Comparison of ENCODE assay signal across 13 cellular contexts in genomic region chr17:66712453-66712852, GRCh38.
A peak's percentile ranks its signal among the peaks of the same experiment; 100 is the strongest.
DNase-seq lines count a peak whose midpoint lies in the region; ATAC-seq, FAIRE-seq and TF ChIP-seq lines count a peak whose summit lies in the region.
"Had no signal": no experiment of that assay in that cellular context is flagged by ENCODE, and none has a peak within 500 bp of the region (broad histone marks: within the 10 kb centered on the region; RNA-seq: fewer than 3 reads in every experiment).

No MANE protein-coding gene starts in this region.

- CTCF ChIA-PET in A549 (lab: Yijun Ruan, JAX), result interaction anchor here (1.0 to 3.4 kb wide), 4 partner anchors 20 to 263 kb away, joined by 3 to 28 read pairs (median 4); no protein-coding TSS in a partner anchor
- CTCF ChIA-PET in naive thymus-derived CD4-positive, alpha-beta T cell (lab: Charles Lee), result no interaction called here

- H3K27me3 ChIP-seq in naive thymus-derived CD4-positive, alpha-beta T cell (ENCODE audit: control insufficient read depth in 2 of 2, insufficient read depth in 2 of 2, low read length in 2 of 2), result no peaks in the 10 kb centered on the region
- H3K27me3 ChIP-seq: esophagus muscularis mucosa had no signal

- ATAC-seq in A549, result no peak
- ATAC-seq in activated naive CD8-positive, alpha-beta T cell treated with anti-CD3 and anti-CD28 coated beads, Interleukin-2, amount 50 U/mL, for 24 hours, result no peak
- no peak for ATAC-seq in naive thymus-derived CD4-positive, alpha-beta T cell

- DNase-seq in A549 (ENCODE audit: low read depth in 1 of 2, low spot score in 1 of 2) (peak in 1 of 2 experiments; percentile 58), GM19239 (ENCODE audit: insufficient read length, low spot score) (no peak), DMS153 (lab: John Stamatoyannopoulos, UW) (no peak), activated gamma-delta T cell treated with Interleukin-2 at 50 U/mL for 16 hours (no peak), ureter (ENCODE audit: low spot score) (no peak)
- no peak for DNase-seq in activated naive CD8-positive, alpha-beta T cell treated with anti-CD3 and anti-CD28 coated beads, Interleukin-2, amount 50 U/mL, for 24 hours
- DNase-seq in naive thymus-derived CD4-positive, alpha-beta T cell, result no peak
- DNase-seq in stimulated activated CD8-positive, alpha-beta memory T cell treated with anti-CD3 and anti-CD28 coated beads, Interleukin-4, amount 100 ng/mL, for 48 hours, result no peak
- DNase-seq: activated CD4-positive, alpha-beta T cell treated with anti-CD3 and anti-CD28 coated beads, Interleukin-2, amount 10 ng/mL, durations not matched to agents 7 days and 5 days; cerebellar nuclear complex; stimulated activated CD4-positive, alpha-beta T cell treated with anti-CD3 and anti-CD28 coated beads, Interleukin-2, amount 100 ng/mL, for 24 hours; SW 1271 had no signal

- no peak for FAIRE-seq in A549 (lab: Jason Lieb, UNC)
- FAIRE-seq in GM19239 (lab: Jason Lieb, UNC), result peak; percentile 21

- no peak overlapping the region for H3K4me3 Mint-ChIP-seq in activated naive CD8-positive, alpha-beta T cell treated with anti-CD3 and anti-CD28 coated beads, Interleukin-2, amount 50 U/mL, for 24 hours
- H3K4me3 Mint-ChIP-seq in naive thymus-derived CD4-positive, alpha-beta T cell, result no peak overlapping the region
- H3K4me3 Mint-ChIP-seq: activated CD4-positive, alpha-beta T cell treated with anti-CD3 and anti-CD28 coated beads, Interleukin-2, amount 10 ng/mL, durations not matched to agents 7 days and 5 days had no signal

- H3K9me3 ChIP-seq in A549, result no peaks in the 10 kb centered on the region
- H3K9me3 ChIP-seq in naive thymus-derived CD4-positive, alpha-beta T cell (ENCODE audit: control insufficient read depth in 2 of 3, low read length in 3 of 3), result no peaks in the 10 kb centered on the region
- H3K9me3 ChIP-seq: esophagus muscularis mucosa had no signal

- H3K36me3 Mint-ChIP-seq in activated naive CD8-positive, alpha-beta T cell treated with anti-CD3 and anti-CD28 coated beads, Interleukin-2, amount 50 U/mL, for 24 hours (ENCODE audit: low read depth), result peaks cover 28% of the 10 kb centered on the region
- peaks cover 0 to 30% (median 15%) of the 10 kb centered on the region in 5 donors for H3K36me3 Mint-ChIP-seq in naive thymus-derived CD4-positive, alpha-beta T cell

- TF ChIP-seq EP300 in A549 (IDR thresholded peaks at IDR 0.05), result no peak

- H3K27me3 Mint-ChIP-seq in activated naive CD8-positive, alpha-beta T cell treated with anti-CD3 and anti-CD28 coated beads, Interleukin-2, amount 50 U/mL, for 24 hours, result no peaks in the 10 kb centered on the region
- H3K27me3 Mint-ChIP-seq in naive thymus-derived CD4-positive, alpha-beta T cell, result no peaks in the 10 kb centered on the region
- H3K27me3 Mint-ChIP-seq: activated CD4-positive, alpha-beta T cell treated with anti-CD3 and anti-CD28 coated beads, Interleukin-2, amount 10 ng/mL, durations not matched to agents 7 days and 5 days had no signal

- peaks cover 42% of the 10 kb centered on the region for H3K4me1 Mint-ChIP-seq in activated naive CD8-positive, alpha-beta T cell treated with anti-CD3 and anti-CD28 coated beads, Interleukin-2, amount 50 U/mL, for 24 hours
- H3K4me1 Mint-ChIP-seq in naive thymus-derived CD4-positive, alpha-beta T cell, result peaks cover 15 to 57% (median 46%) of the 10 kb centered on the region in 7 donors

- peaks cover 0 to 27% (median 0%) of the 10 kb centered on the region in 3 experiments for H3K36me3 ChIP-seq in naive thymus-derived CD4-positive, alpha-beta T cell (ENCODE audit: control insufficient read depth in 2 of 3, insufficient read depth in 3 of 3, low read length in 3 of 3)

- peak overlapping the region; percentile 67 for H3K27ac Mint-ChIP-seq in activated naive CD8-positive, alpha-beta T cell treated with anti-CD3 and anti-CD28 coated beads, Interleukin-2, amount 50 U/mL, for 24 hours
- peak overlapping the region in 8 of 9 donors; percentile 13 to 87 (median 50) for H3K27ac Mint-ChIP-seq in naive thymus-derived CD4-positive, alpha-beta T cell

- H3K9me3 Mint-ChIP-seq in activated naive CD8-positive, alpha-beta T cell treated with anti-CD3 and anti-CD28 coated beads, Interleukin-2, amount 50 U/mL, for 24 hours, result no peaks in the 10 kb centered on the region
- H3K9me3 Mint-ChIP-seq in naive thymus-derived CD4-positive, alpha-beta T cell, result no peaks in the 10 kb centered on the region
- H3K9me3 Mint-ChIP-seq: activated CD4-positive, alpha-beta T cell treated with anti-CD3 and anti-CD28 coated beads, Interleukin-2, amount 10 ng/mL, durations not matched to agents 7 days and 5 days had no signal

- intact Hi-C loops in naive thymus-derived CD4-positive, alpha-beta T cell (cut with micrococcal nuclease), result loop anchor here in 1 of 2 donors (10.0 kb wide), 1 partner anchor 372 kb away; no protein-coding TSS in a partner anchor

- TF ChIP-seq RAD21 in A549 (conservative IDR thresholded peaks at IDR 0.05 in 1 of 2, IDR thresholded peaks at IDR 0.05 in 1 of 2), result no peak

- 68% methylated on average over 3 of the region's 3 CpGs for WGBS in A549 (ENCODE audit: missing lambda C conversion rate)

- peaks cover 32% of the 10 kb centered on the region for H3K4me1 ChIP-seq in A549
- peaks cover 10 to 29% of the 10 kb centered on the region in 2 donors for H3K4me1 ChIP-seq in naive thymus-derived CD4-positive, alpha-beta T cell (ENCODE audit: control insufficient read depth in 2 of 2, insufficient read depth in 2 of 2, low read length in 2 of 2)

- H3K4me3 ChIP-seq in A549, result no peak overlapping the region
- no peak overlapping the region for H3K4me3 ChIP-seq in naive thymus-derived CD4-positive, alpha-beta T cell (ENCODE audit: low read length)
- H3K4me3 ChIP-seq: esophagus muscularis mucosa had no signal

- no peak for TF ChIP-seq POLR2A in A549 (IDR thresholded peaks at IDR 0.05; ENCODE audit: low read length)

- no peak for TF ChIP-seq CTCF in A549 (IDR thresholded peaks at IDR 0.05)

- H3K4me2 ChIP-seq in A549, result peak overlapping the region; percentile 49

- POLR2A ChIA-PET in A549 (lab: Yijun Ruan, JAX), result no interaction called here
- POLR2A ChIA-PET in naive thymus-derived CD4-positive, alpha-beta T cell (lab: Charles Lee), result no interaction called here

- H3K27ac ChIP-seq in A549, result peak overlapping the region; percentile 57 to 61; a peak in 5 of 6 replicates
- H3K27ac ChIP-seq in naive thymus-derived CD4-positive, alpha-beta T cell (ENCODE audit: low read depth, low read length), result no peak overlapping the region
- H3K27ac ChIP-seq: esophagus muscularis mucosa had no signal

TF ChIP-seq in A549, 52 proteins besides CTCF, POLR2A, EP300 and RAD21:
- TF ChIP-seq NPAS2 (CRISPR knock-in tag; IDR thresholded peaks at IDR 0.05; ENCODE audit: borderline replicate concordance) (no peak), CHD4 (IDR thresholded peaks at IDR 0.05; ENCODE audit: borderline replicate concordance) (peak; percentile 34; the same call in 1 of the 2 replicates), KDM1A (IDR thresholded peaks at IDR 0.05; ENCODE audit: low read depth) (0 out of 2 replicates have a peak, but pooled peaks have one; percentile 15), CHD2 (IDR thresholded peaks at IDR 0.05; ENCODE audit: low read length, partially characterized antibody) (no peak), ZC3H11A (IDR thresholded peaks at IDR 0.05) (no peak), POLR2AphosphoS2 (conservative IDR thresholded peaks at IDR 0.05; ENCODE audit: low read length) (no peak), FOSB (CRISPR knock-in tag; IDR thresholded peaks at IDR 0.05) (no peak), RCOR1 (IDR thresholded peaks at IDR 0.05; ENCODE audit: low read depth, low read length) (no peak)
